ENCODE assay signal across 11 cellular contexts in genomic region chr3:48034000-48034516, GRCh38. TPM values are rescaled to one million over a fixed set of nuclear protein-coding genes. Genes with fewer than 3 reads are reported as not detected.
DNase-seq lines count a peak whose midpoint lies in the region; ATAC-seq, FAIRE-seq and TF ChIP-seq lines count a peak whose summit lies in the region.
"Had no signal": no experiment of that assay in that cellular context is flagged by ENCODE, and none has a peak within 500 bp of the region (broad histone marks: within the 10 kb centered on the region; RNA-seq: fewer than 3 reads in every experiment).

No MANE protein-coding gene starts in this region.

- H3K4me3 ChIP-seq in cardiac fibroblast (replicated peaks in 1 of 2; ENCODE audit: low read depth in 2 of 2, low read length in 2 of 2) (no peak overlapping the region), HepG2 (replicated peaks in 1 of 3; ENCODE audit: insufficient read depth in 1 of 3, low read depth in 2 of 3, low read length in 3 of 3) (no peak overlapping the region)
- H3K4me3 ChIP-seq: lung had no signal

- H3K79me2 ChIP-seq in HepG2 (ENCODE audit: insufficient read depth, low read length) = peaks cover 64% of the 10 kb centered on the region

- no peak for TF ChIP-seq POLR2A in HepG2 (IDR thresholded peaks at IDR 0.05; ENCODE audit: insufficient read depth in 1 of 2, low read depth in 2 of 2, low read length in 2 of 2)

- CTCF ChIA-PET in HepG2 (lab: Yijun Ruan, JAX; ENCODE audit: low intra/inter-chr PET ratio, low total read pairs) = no interaction called here

- no peaks in the 10 kb centered on the region for H3K27me3 ChIP-seq in HepG2 (ENCODE audit: control insufficient read depth in 1 of 2, insufficient read depth in 2 of 2, low read length in 2 of 2)

- no peak for FAIRE-seq in HepG2 (lab: Jason Lieb, UNC)
- no peak for FAIRE-seq in D721Med (lab: Jason Lieb, UNC)

- TF ChIP-seq EP300 in HepG2 (IDR thresholded peaks at IDR 0.05; ENCODE audit: low read depth in 2 of 2, low read length in 2 of 2) = no peak
- no peak for TF ChIP-seq EP300 in HepG2 (CRISPR knock-in tag; IDR thresholded peaks at IDR 0.05; ENCODE audit: borderline replicate concordance)

- H3K9ac ChIP-seq in HepG2 (ENCODE audit: insufficient read depth, low read depth, low read length) = no peak overlapping the region

- no peaks in the 10 kb centered on the region for H4K20me1 ChIP-seq in HepG2 (ENCODE audit: insufficient read depth, low read length)

- ATAC-seq in HepG2 (peak; percentile 39; the same call in 1 of the 3 replicates), HG02759 (IDR thresholded peaks at IDR 0.05; ENCODE audit: unreplicated experiment) (no peak), HG03135 (IDR thresholded peaks at IDR 0.05; ENCODE audit: unreplicated experiment) (no peak)

- POLR2A ChIA-PET in HepG2 (lab: Yijun Ruan, JAX) = interaction anchor here (0.8 kb wide), 1 partner anchor 21 kb away, joined by 4 read pairs; no protein-coding TSS in a partner anchor

- 85% methylated on average over 2 of the region's 2 CpGs for WGBS in HepG2 (ENCODE audit: low lambda C conversion rate)

- no peak for TF ChIP-seq RAD21 in HepG2 (CRISPR knock-in tag; IDR thresholded peaks at IDR 0.05)

- no peak overlapping the region for H2AFZ ChIP-seq in HepG2 (ENCODE audit: low read length)

- TF ChIP-seq CTCF in 22Rv1 (IDR thresholded peaks at IDR 0.05) = no peak
- TF ChIP-seq CTCF in cardiac fibroblast (IDR thresholded peaks at IDR 0.05; ENCODE audit: low read depth, low read length) = no peak
- TF ChIP-seq CTCF in HepG2 (CRISPR knock-in tag; IDR thresholded peaks at IDR 0.05) = no peak
- TF ChIP-seq CTCF in D721Med (IDR thresholded peaks at IDR 0.05; ENCODE audit: insufficient read depth, missing control alignments) = no peak

- H3K9me3 ChIP-seq in HepG2 (ENCODE audit: low read length) = no peaks in the 10 kb centered on the region

- DNase-seq in LoVo (ENCODE audit: low spot score) (peak; percentile 27), cardiac fibroblast (ENCODE audit: low read depth in 2 of 2) (peak; percentile 73 to 74), HepG2 (ENCODE audit: low spot score) (peak; percentile 59), SK-N-DZ (ENCODE audit: low spot score) (no peak), D721Med (ENCODE audit: insufficient read length, low spot score) (no peak)
- DNase-seq: DND-41, SHP77 had no signal

- intact Hi-C loops in HepG2 (cut with micrococcal nuclease; ENCODE audit: unreplicated experiment) = no loop called here

- in situ Hi-C loops in HepG2 (cut with HindIII; ENCODE audit: extremely low pct_ligation_motif_present, low pct_unique_long_range_greater_than_20kb) = no loop called here

- no TSS peak for BruUV-seq in HepG2 (replicated peaks; lab: Mats Ljungman, UMichigan)

- H3K27ac ChIP-seq in 22Rv1 (0 out of 2 replicates have a peak overlapping the region, but pooled peaks have one; percentile 1), HepG2 (ENCODE audit: extremely low read length, insufficient read depth, low read length) (peak overlapping the region; percentile 7)

- no peaks in the 10 kb centered on the region for H3K36me3 ChIP-seq in HepG2 (replicated peaks in 1 of 2; ENCODE audit: control insufficient read depth in 1 of 2, insufficient read depth in 2 of 2, low read length in 2 of 2)

- H3K4me2 ChIP-seq in HepG2 (ENCODE audit: low read depth, low read length) = no peak overlapping the region

- peaks cover 50% of the 10 kb centered on the region for H3K4me1 ChIP-seq in HepG2 (ENCODE audit: insufficient read depth, low read length)

TF ChIP-seq in HepG2, 621 proteins besides CTCF, POLR2A, EP300 and RAD21:
- TF ChIP-seq ZNF614 (CRISPR knock-in tag; IDR thresholded peaks at IDR 0.05; ENCODE audit: borderline replicate concordance) (no peak), FOXA1 (IDR thresholded peaks at IDR 0.05) (no peak), FOXA1 (CRISPR knock-in tag; IDR thresholded peaks at IDR 0.05) (no peak), RXRB (CRISPR knock-in tag; IDR thresholded peaks at IDR 0.05; ENCODE audit: borderline replicate concordance) (no peak), ATAD3A (CRISPR knock-in tag; IDR thresholded peaks at IDR 0.05) (no peak), ZNF333 (CRISPR knock-in tag; IDR thresholded peaks at IDR 0.05; ENCODE audit: borderline replicate concordance) (no peak), SOX13 (IDR thresholded peaks at IDR 0.05) (no peak), SOX13 (CRISPR knock-in tag; conservative IDR thresholded peaks at IDR 0.05 in 1 of 2, IDR thresholded peaks at IDR 0.05 in 1 of 2) (peak in 1 of 2 experiments; percentile 42; a peak in 1 of 4 replicates), U2AF1 (optimal IDR thresholded peaks at IDR 0.05; ENCODE audit: low read depth, low read length) (no peak), ZNF230 (CRISPR knock-in tag; IDR thresholded peaks at IDR 0.05) (no peak), TRIM22 (IDR thresholded peaks at IDR 0.05) (no peak)

RNA-seq across cellular contexts. Expression of gene MAP4, which starts 17.8 kb away (rescaled TPM):
- total RNA-seq in HepG2 (2016; rRNA removed; fragmentation: Illumina TruSeq; extraction: Trizol) = 33.1 and 63.3 TPM in 2 replicates
- 4.3 and 4.8 TPM in 2 replicates for total RNA-seq in HepG2 (2016; cell fraction: cytosol; rRNA removed; fragmentation: Illumina TruSeq; extraction: Trizol; ENCODE audit: low read depth)
- 31.4 and 53.9 TPM in 2 replicates for total RNA-seq in HepG2 (2016; cell fraction: insoluble cytoplasmic fraction; rRNA removed; fragmentation: Illumina TruSeq; extraction: Trizol)
- 15.0 and 16.5 TPM in 2 replicates for total RNA-seq in HepG2 (2016; cell fraction: membrane; rRNA removed; fragmentation: Illumina TruSeq; extraction: Trizol)
- 36.7 and 41.9 TPM in 2 replicates for total RNA-seq in HepG2 (2016; cell fraction: nucleus; rRNA removed; fragmentation: Illumina TruSeq; extraction: Trizol)
- polyA plus RNA-seq in HepG2 (2011; rRNA removed) = 38.7 and 46.0 TPM in 2 replicates
- 21.5 and 23.3 TPM in 2 replicates for polyA plus RNA-seq in HepG2 (2011; cell fraction: cytosol; rRNA removed)
- 108 and 122 TPM in 2 replicates for polyA plus RNA-seq in HepG2 (2011; cell fraction: nucleus; rRNA removed)
- polyA plus RNA-seq in HepG2 (2012) = 61.7 and 78.2 TPM in 2 replicates
- polyA plus RNA-seq in HepG2 (2016; cell fraction: cytosol; fragmentation: Illumina TruSeq; extraction: Trizol; ENCODE audit: low read depth) = 2.7 and 3.3 TPM in 2 replicates
- 52.8 and 70.0 TPM in 2 replicates for polyA plus RNA-seq in HepG2 (2016; cell fraction: insoluble cytoplasmic fraction; fragmentation: Illumina TruSeq; extraction: Trizol; ENCODE audit: low read depth)
- polyA plus RNA-seq in HepG2 (2016; cell fraction: membrane; fragmentation: Illumina TruSeq; extraction: Trizol; ENCODE audit: low read depth) = 8.8 and 10.2 TPM in 2 replicates
- 57.0 and 67.2 TPM in 2 replicates for polyA plus RNA-seq in HepG2 (2016; cell fraction: nucleus; fragmentation: Illumina TruSeq; extraction: Trizol; ENCODE audit: insufficient read depth, low read depth)
- polyA minus RNA-seq in HepG2 (2011; rRNA and poly(A)+ RNA removed; ENCODE audit: low replicate concordance) = 46.4 and 52.1 TPM in 2 replicates
- 45.9 and 59.9 TPM in 2 replicates for polyA minus RNA-seq in HepG2 (2011; cell fraction: cytosol; rRNA and poly(A)+ RNA removed)
- 54.7 and 70.5 TPM in 2 replicates for polyA minus RNA-seq in HepG2 (2011; cell fraction: nucleus; rRNA and poly(A)+ RNA removed)
- polyA plus RNA-seq in SK-N-DZ (2014; cell fraction: cytosol; rRNA removed) = 46.8 and 49.9 TPM in 2 replicates
- polyA plus RNA-seq in SK-N-DZ (2014; cell fraction: nucleus; rRNA removed) = 31.8 and 38.5 TPM in 2 replicates

Comparison
In these comparisons a context has a peak if more than half of its experiments do, and no peak if none do; other contexts are left out.
1. DNase-seq: peak in LoVo (single experiment), cardiac fibroblast (2 of 2) and HepG2 (single experiment); none in SK-N-DZ (single experiment) and D721Med (single experiment).